Comparison of ENCODE assay signal across 9 cellular contexts in genomic region chr22:49992921-49993648, GRCh38. TPM values are rescaled to one million over a fixed set of nuclear protein-coding genes. Genes with fewer than 3 reads are reported as not detected.
A peak's percentile ranks its signal among the peaks of the same experiment; 100 is the strongest.
DNase-seq lines count a peak whose midpoint lies in the region; ATAC-seq and TF ChIP-seq lines count a peak whose summit lies in the region.
"Had no signal": no experiment of that assay in that cellular context is flagged by ENCODE, and none has a peak within 500 bp of the region (broad histone marks: within the 10 kb centered on the region; RNA-seq: fewer than 3 reads in every experiment).

No MANE protein-coding gene starts in this region.

- H3K36me3 ChIP-seq in DND-41 (ENCODE audit: insufficient read depth, low read length), result no peaks in the 10 kb centered on the region
- H3K36me3 ChIP-seq: SJSA1 had no signal

- DNase-seq in DND-41 (peak; percentile 60), M059J (ENCODE audit: low read depth) (peak; percentile 50), mesenteric fat pad (ENCODE audit: low spot score) (peak; percentile 91)
- DNase-seq in activated CD4-positive, alpha-beta T cell treated with anti-CD3 and anti-CD28 coated beads, Interleukin-2, amount 10 ng/mL, durations not matched to agents 7 days and 5 days, result peak; percentile 68
- DNase-seq in effector CD4-positive, alpha-beta T cell, result peak; percentile 54
- DNase-seq in stimulated activated CD8-positive, alpha-beta memory T cell treated with anti-CD3 and anti-CD28 coated beads, Interleukin-7, amount 100 ng/mL, for 4 hours (ENCODE audit: low read depth in 2 of 2), result peak; percentile 39 to 68

- no peaks in the 10 kb centered on the region for H3K79me2 ChIP-seq in DND-41 (ENCODE audit: insufficient read depth, low read length)

- no peak overlapping the region for H2AFZ ChIP-seq in DND-41 (ENCODE audit: low read depth, low read length)

- H3K27ac Mint-ChIP-seq in activated CD4-positive, alpha-beta T cell treated with anti-CD3 and anti-CD28 coated beads, Interleukin-2, amount 10 ng/mL, durations not matched to agents 7 days and 5 days, result no peak overlapping the region

- no peak overlapping the region for H3K4me2 ChIP-seq in DND-41 (ENCODE audit: insufficient read depth, low read length)

- H3K36me3 Mint-ChIP-seq in activated CD4-positive, alpha-beta T cell treated with anti-CD3 and anti-CD28 coated beads, Interleukin-2, amount 10 ng/mL, durations not matched to agents 7 days and 5 days (ENCODE audit: low read depth), result peaks cover 4% of the 10 kb centered on the region

- no peak overlapping the region for H3K9ac ChIP-seq in DND-41 (ENCODE audit: low read depth, low read length)

- H3K27me3 ChIP-seq in DND-41 (ENCODE audit: insufficient read depth, low read length, poor library complexity), result no peaks in the 10 kb centered on the region
- H3K27me3 ChIP-seq: SJSA1 had no signal

- peaks cover 9% of the 10 kb centered on the region for H3K27me3 Mint-ChIP-seq in activated CD4-positive, alpha-beta T cell treated with anti-CD3 and anti-CD28 coated beads, Interleukin-2, amount 10 ng/mL, durations not matched to agents 7 days and 5 days

- H3K4me1 ChIP-seq in DND-41 (ENCODE audit: insufficient read depth, low read length), result no peaks in the 10 kb centered on the region
- H3K4me1 ChIP-seq: SJSA1 had no signal

- H3K9me3 ChIP-seq in DND-41 (ENCODE audit: insufficient read depth, low read length, severe bottlenecking), result no peaks in the 10 kb centered on the region

- H4K20me1 ChIP-seq in DND-41 (ENCODE audit: insufficient read depth, low read length), result peaks cover 5% of the 10 kb centered on the region; the same call in 1 of the 2 replicates

- CTCF ChIA-PET in activated CD4-positive, alpha-beta T cell treated with anti-CD3 and anti-CD28 coated beads, Interleukin-2, amount 10 ng/mL, durations not matched to agents 7 days and 5 days (lab: Charles Lee), result interaction anchor here (0.6 to 2.5 kb wide), 7 partner anchors 10 to 74 kb away, joined by 3 to 8 read pairs (median 4); no protein-coding TSS in a partner anchor

- H3K27ac ChIP-seq in DND-41 (ENCODE audit: low read length), result no peak overlapping the region
- H3K27ac ChIP-seq: SJSA1 had no signal

- H3K4me3 Mint-ChIP-seq in activated CD4-positive, alpha-beta T cell treated with anti-CD3 and anti-CD28 coated beads, Interleukin-2, amount 10 ng/mL, durations not matched to agents 7 days and 5 days, result no peak overlapping the region

- peaks cover 5% of the 10 kb centered on the region for H3K4me1 Mint-ChIP-seq in activated CD4-positive, alpha-beta T cell treated with anti-CD3 and anti-CD28 coated beads, Interleukin-2, amount 10 ng/mL, durations not matched to agents 7 days and 5 days

- ATAC-seq in DND-41 (ENCODE audit: insufficient read depth, low read depth), result peak; percentile 91
- ATAC-seq in GM21717 (IDR thresholded peaks at IDR 0.05; ENCODE audit: unreplicated experiment), result no peak
- ATAC-seq in GM21381 (IDR thresholded peaks at IDR 0.05; ENCODE audit: unreplicated experiment), result no peak

- peak; percentile 79 for TF ChIP-seq CTCF in DND-41 (IDR thresholded peaks at IDR 0.05; ENCODE audit: borderline replicate concordance, extremely low read depth, low read length, poor library complexity, severe bottlenecking)

- POLR2A ChIA-PET in activated CD4-positive, alpha-beta T cell treated with anti-CD3 and anti-CD28 coated beads, Interleukin-2, amount 10 ng/mL, durations not matched to agents 7 days and 5 days (lab: Charles Lee), result no interaction called here

- peaks cover 8% of the 10 kb centered on the region for H3K9me3 Mint-ChIP-seq in activated CD4-positive, alpha-beta T cell treated with anti-CD3 and anti-CD28 coated beads, Interleukin-2, amount 10 ng/mL, durations not matched to agents 7 days and 5 days

- no peak overlapping the region for H3K4me3 ChIP-seq in DND-41 (ENCODE audit: low read depth in 1 of 2, low read length in 2 of 2)
- H3K4me3 ChIP-seq: SJSA1 had no signal

RNA-seq across cellular contexts. Expression of gene IL17REL, which starts 19.5 kb away (rescaled TPM):
- total RNA-seq in M059J (2014; rRNA removed; shearing (Covaris generic)), result not detected in 2 replicates
- total RNA-seq in activated CD4-positive, alpha-beta T cell treated with anti-CD3 and anti-CD28 coated beads, Interleukin-2, amount 10 ng/mL, durations not matched to agents 7 days and 5 days, result not detected
- total RNA-seq in mesenteric fat pad, result not detected
- total RNA-seq: SJSA1 had no signal

RNA-seq across cellular contexts. Expression of gene PIM3, which starts 32.5 kb away (rescaled TPM):
- total RNA-seq in M059J (2014; rRNA removed; shearing (Covaris generic)), result 20.4 and 44.2 TPM in 2 replicates
- 10 to 100 TPM; 39.7 to 44.7 TPM for total RNA-seq in activated CD4-positive, alpha-beta T cell treated with anti-CD3 and anti-CD28 coated beads, Interleukin-2, amount 10 ng/mL, durations not matched to agents 7 days and 5 days
- 124 TPM for total RNA-seq in mesenteric fat pad
